17 cellular contexts compared by ENCODE assay signal in the genomic region with DNA sequence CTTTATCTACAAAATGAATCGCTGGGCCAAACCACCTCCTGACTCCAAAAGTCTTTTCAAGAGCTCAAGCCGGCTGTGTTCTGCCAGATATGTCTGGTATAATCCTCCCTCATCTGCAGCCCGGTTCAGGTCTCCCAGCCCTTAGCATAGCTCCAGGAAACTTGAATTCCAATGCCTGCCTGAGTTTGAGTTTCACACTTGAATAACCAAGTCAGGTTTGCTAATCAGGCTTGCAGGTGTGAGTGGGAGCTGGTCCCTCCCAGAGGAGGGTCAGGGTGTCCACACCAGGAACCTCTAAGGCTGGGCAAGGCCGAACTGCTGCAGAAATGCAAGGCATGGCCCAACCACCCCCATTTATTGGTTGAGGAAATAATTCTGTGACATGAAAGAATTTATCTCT.
DNase-seq lines count a peak whose midpoint lies in the region; ATAC-seq and TF ChIP-seq lines count a peak whose summit lies in the region.
"Had no signal": no experiment of that assay in that cellular context is flagged by ENCODE, and none has a peak within 500 bp of the region (broad histone marks: within the 10 kb centered on the region; RNA-seq: fewer than 3 reads in every experiment).

No MANE protein-coding gene starts in this region.

- H3K27ac ChIP-seq in dorsolateral prefrontal cortex (peak overlapping the region in 38 of 59 donors; percentile 0 to 91 (median 64)), vagina (peak overlapping the region; percentile 54)
- H3K27ac ChIP-seq: foreskin keratinocyte had no signal

- H3K9me3 ChIP-seq in vagina: no peaks in the 10 kb centered on the region
- H3K9me3 ChIP-seq: mucosa of descending colon, Peyer's patch, testis had no signal

- CTCF ChIA-PET in activated CD8-positive, alpha-beta T cell treated with anti-CD3 and anti-CD28 coated beads for 36 hours (lab: Charles Lee): interaction anchor here (1.7 kb wide), 1 partner anchor 9 kb away, joined by 5 read pairs; no protein-coding TSS in a partner anchor

- H3K27me3 Mint-ChIP-seq in activated CD8-positive, alpha-beta T cell treated with anti-CD3 and anti-CD28 coated beads for 36 hours: peaks cover 5% of the 10 kb centered on the region

- no peaks in the 10 kb centered on the region for H3K36me3 ChIP-seq in vagina
- H3K36me3 ChIP-seq: Peyer's patch had no signal

- no peaks in the 10 kb centered on the region for H3K27me3 ChIP-seq in dorsolateral prefrontal cortex
- H3K27me3 ChIP-seq in vagina: no peaks in the 10 kb centered on the region
- H3K27me3 ChIP-seq: Peyer's patch, testis had no signal

- no peak overlapping the region for H3K4me3 ChIP-seq in dorsolateral prefrontal cortex
- no peak overlapping the region for H3K4me3 ChIP-seq in vagina
- H3K4me3 ChIP-seq: mucosa of descending colon, Peyer's patch, testis had no signal

- peaks cover 17% of the 10 kb centered on the region for H3K4me1 Mint-ChIP-seq in activated CD8-positive, alpha-beta T cell treated with anti-CD3 and anti-CD28 coated beads for 36 hours (ENCODE audit: low read depth)

- intact Hi-C loops in dorsolateral prefrontal cortex (cut with DNase I) (no loop called here), vagina (cut with DNase I) (no loop called here)
- intact Hi-C loops in activated CD8-positive, alpha-beta T cell treated with anti-CD3 and anti-CD28 coated beads for 36 hours (cut with micrococcal nuclease): no loop called here

- DNase-seq in activated CD8-positive, alpha-beta memory T cell treated with anti-CD3 and anti-CD28 coated beads, Interleukin-2, amount 50 U/mL, for 48 hours: peak; percentile 12
- DNase-seq in activated CD8-positive, alpha-beta memory T cell treated with anti-CD3 and anti-CD28 coated beads, Interleukin-2, amount 50 U/mL, for 4 hours: no peak
- DNase-seq in dorsolateral prefrontal cortex (peak in 1 of 10 donors; percentile 32), left kidney (ENCODE audit: low read depth, low spot score) (peak; percentile 73), vagina (ENCODE audit: extremely low spot score in 2 of 2) (peak; percentile 64 to 85), cerebellum (ENCODE audit: low spot score) (no peak)
- no peak for DNase-seq in activated CD8-positive, alpha-beta T cell treated with anti-CD3 and anti-CD28 coated beads for 36 hours
- DNase-seq: activated naive CD8-positive, alpha-beta T cell treated with anti-CD3 and anti-CD28 coated beads, Interleukin-2, amount 50 U/mL, for 24 hours; activated T-cell treated with anti-CD3 and anti-CD28 coated beads for 4 hours; foreskin keratinocyte; mucosa of descending colon; NCI-H1930; SW 1271 had no signal

- no peaks in the 10 kb centered on the region for H3K9me3 Mint-ChIP-seq in activated CD8-positive, alpha-beta T cell treated with anti-CD3 and anti-CD28 coated beads for 36 hours
- H3K9me3 Mint-ChIP-seq: activated naive CD8-positive, alpha-beta T cell treated with anti-CD3 and anti-CD28 coated beads, Interleukin-2, amount 50 U/mL, for 24 hours had no signal

- POLR2A ChIA-PET in activated CD8-positive, alpha-beta T cell treated with anti-CD3 and anti-CD28 coated beads for 36 hours (lab: Charles Lee): no interaction called here

- no peak overlapping the region for H3K27ac Mint-ChIP-seq in activated CD8-positive, alpha-beta T cell treated with anti-CD3 and anti-CD28 coated beads for 36 hours
- H3K27ac Mint-ChIP-seq: activated naive CD8-positive, alpha-beta T cell treated with anti-CD3 and anti-CD28 coated beads, Interleukin-2, amount 50 U/mL, for 24 hours had no signal

- H3K4me1 ChIP-seq in vagina: no peaks in the 10 kb centered on the region
- H3K4me1 ChIP-seq: foreskin keratinocyte had no signal

- no peak for TF ChIP-seq POLR2A in vagina (IDR thresholded peaks at IDR 0.05)
- TF ChIP-seq POLR2A in GM18505 (IDR thresholded peaks at IDR 0.05; ENCODE audit: borderline replicate concordance, extremely low read depth, insufficient read depth, insufficient read length): no peak

- ATAC-seq in activated CD8-positive, alpha-beta T cell treated with anti-CD3 and anti-CD28 coated beads for 36 hours: no peak
- ATAC-seq in GM18505 (IDR thresholded peaks at IDR 0.05; ENCODE audit: unreplicated experiment): no peak
- ATAC-seq: activated CD4-positive, CD25-positive, alpha-beta regulatory T cell treated with anti-CD3 and anti-CD28 coated beads, Interleukin-2, amount 50 U/mL, for 24 hours; activated naive CD8-positive, alpha-beta T cell treated with anti-CD3 and anti-CD28 coated beads, Interleukin-2, amount 50 U/mL, for 24 hours; mucosa of descending colon had no signal

- no peaks in the 10 kb centered on the region for H3K36me3 Mint-ChIP-seq in activated CD8-positive, alpha-beta T cell treated with anti-CD3 and anti-CD28 coated beads for 36 hours (ENCODE audit: low read depth)

- no peak for TF ChIP-seq CTCF in dorsolateral prefrontal cortex (IDR thresholded peaks at IDR 0.05 in 54 of 56, conservative IDR thresholded peaks at IDR 0.05 in 2 of 56; ENCODE audit: low read depth in 1 of 56, partially characterized antibody in 56 of 56)
- no peak for TF ChIP-seq CTCF in vagina (IDR thresholded peaks at IDR 0.05)
- TF ChIP-seq CTCF in activated CD8-positive, alpha-beta T cell treated with anti-CD3 and anti-CD28 coated beads for 36 hours (IDR thresholded peaks at IDR 0.05): no peak

- no peak overlapping the region for H3K4me3 Mint-ChIP-seq in activated CD8-positive, alpha-beta T cell treated with anti-CD3 and anti-CD28 coated beads for 36 hours
- H3K4me3 Mint-ChIP-seq: activated naive CD8-positive, alpha-beta T cell treated with anti-CD3 and anti-CD28 coated beads, Interleukin-2, amount 50 U/mL, for 24 hours had no signal

Comparison
In these comparisons a context has a peak if more than half of its experiments do, and no peak if none do; other contexts are left out.
1. DNase-seq: peak in activated CD8-positive, alpha-beta memory T cell treated with anti-CD3 and anti-CD28 coated beads, Interleukin-2, amount 50 U/mL, for 48 hours (single experiment), left kidney (single experiment) and vagina (2 of 2); none in activated CD8-positive, alpha-beta memory T cell treated with anti-CD3 and anti-CD28 coated beads, Interleukin-2, amount 50 U/mL, for 4 hours (single experiment), activated CD8-positive, alpha-beta T cell treated with anti-CD3 and anti-CD28 coated beads for 36 hours (single experiment) and cerebellum (single experiment).